In genomic region chrX:69268637-69269036, GRCh38 we compare ENCODE assay signal across 19 cellular contexts.
"Had no signal": no experiment of that assay in that cellular context is flagged by ENCODE, and none has a peak within 500 bp of the region (broad histone marks: within the 10 kb centered on the region; RNA-seq: fewer than 3 reads in every experiment).

No MANE protein-coding gene starts in this region.

- H3K4me1 ChIP-seq: foreskin keratinocyte, prostate gland, right lobe of liver, spleen, stomach, testis, upper lobe of left lung had no signal

- H3K4me3 ChIP-seq: prostate gland, right lobe of liver, spleen, stomach, testis, upper lobe of left lung had no signal

- H3K27me3 Mint-ChIP-seq: activated B cell treated with CpG ODN at 0.5 μM for 24 hours had no signal

- DNase-seq: activated B cell treated with CpG ODN at 0.5 μM for 24 hours; activated CD4-positive, alpha-beta T cell treated with anti-CD3 and anti-CD28 coated beads, Interleukin-2, amount 10 ng/mL, durations not matched to agents 24 days and 14 days; activated gamma-delta T cell treated with Interleukin-2 at 50 U/mL for 16 hours; activated naive CD8-positive, alpha-beta T cell treated with anti-CD3 and anti-CD28 coated beads for 36 hours; brain microvascular endothelial cell; effector CD8-positive, alpha-beta T cell; glutamatergic neuron; kidney glomerular epithelial cell; mesendoderm; nephron progenitor cell; occipital lobe; right lobe of liver; spleen; stomach; T-helper 2 cell; testis; upper lobe of left lung had no signal

- H3K27me3 ChIP-seq: brain microvascular endothelial cell, foreskin keratinocyte, right lobe of liver, testis, upper lobe of left lung had no signal

- H3K9me3 ChIP-seq: prostate gland, right lobe of liver, spleen, stomach, testis, upper lobe of left lung had no signal

- H3K36me3 ChIP-seq: brain microvascular endothelial cell, prostate gland, right lobe of liver, spleen, stomach, upper lobe of left lung had no signal

- H3K9me3 Mint-ChIP-seq: activated B cell treated with CpG ODN at 0.5 μM for 24 hours; activated CD4-positive, alpha-beta T cell treated with anti-CD3 and anti-CD28 coated beads, Interleukin-2, amount 10 ng/mL, durations not matched to agents 24 days and 14 days; activated naive CD8-positive, alpha-beta T cell treated with anti-CD3 and anti-CD28 coated beads for 36 hours had no signal

- H3K4me1 Mint-ChIP-seq: activated B cell treated with CpG ODN at 0.5 μM for 24 hours; activated CD4-positive, alpha-beta T cell treated with anti-CD3 and anti-CD28 coated beads, Interleukin-2, amount 10 ng/mL, durations not matched to agents 24 days and 14 days; activated naive CD8-positive, alpha-beta T cell treated with anti-CD3 and anti-CD28 coated beads for 36 hours had no signal

- H3K27ac Mint-ChIP-seq: activated B cell treated with CpG ODN at 0.5 μM for 24 hours; activated CD4-positive, alpha-beta T cell treated with anti-CD3 and anti-CD28 coated beads, Interleukin-2, amount 10 ng/mL, durations not matched to agents 24 days and 14 days; activated naive CD8-positive, alpha-beta T cell treated with anti-CD3 and anti-CD28 coated beads for 36 hours; nephron progenitor cell had no signal

- H3K27ac ChIP-seq: brain microvascular endothelial cell, foreskin keratinocyte, prostate gland, right lobe of liver, spleen, testis, upper lobe of left lung had no signal

- H3K36me3 Mint-ChIP-seq: activated naive CD8-positive, alpha-beta T cell treated with anti-CD3 and anti-CD28 coated beads for 36 hours had no signal

- ATAC-seq: foreskin keratinocyte had no signal

- H3K4me3 Mint-ChIP-seq: activated B cell treated with CpG ODN at 0.5 μM for 24 hours; activated CD4-positive, alpha-beta T cell treated with anti-CD3 and anti-CD28 coated beads, Interleukin-2, amount 10 ng/mL, durations not matched to agents 24 days and 14 days; activated naive CD8-positive, alpha-beta T cell treated with anti-CD3 and anti-CD28 coated beads for 36 hours; nephron progenitor cell had no signal
